ENCODE assay signal across 8 cellular contexts in the genomic region with DNA sequence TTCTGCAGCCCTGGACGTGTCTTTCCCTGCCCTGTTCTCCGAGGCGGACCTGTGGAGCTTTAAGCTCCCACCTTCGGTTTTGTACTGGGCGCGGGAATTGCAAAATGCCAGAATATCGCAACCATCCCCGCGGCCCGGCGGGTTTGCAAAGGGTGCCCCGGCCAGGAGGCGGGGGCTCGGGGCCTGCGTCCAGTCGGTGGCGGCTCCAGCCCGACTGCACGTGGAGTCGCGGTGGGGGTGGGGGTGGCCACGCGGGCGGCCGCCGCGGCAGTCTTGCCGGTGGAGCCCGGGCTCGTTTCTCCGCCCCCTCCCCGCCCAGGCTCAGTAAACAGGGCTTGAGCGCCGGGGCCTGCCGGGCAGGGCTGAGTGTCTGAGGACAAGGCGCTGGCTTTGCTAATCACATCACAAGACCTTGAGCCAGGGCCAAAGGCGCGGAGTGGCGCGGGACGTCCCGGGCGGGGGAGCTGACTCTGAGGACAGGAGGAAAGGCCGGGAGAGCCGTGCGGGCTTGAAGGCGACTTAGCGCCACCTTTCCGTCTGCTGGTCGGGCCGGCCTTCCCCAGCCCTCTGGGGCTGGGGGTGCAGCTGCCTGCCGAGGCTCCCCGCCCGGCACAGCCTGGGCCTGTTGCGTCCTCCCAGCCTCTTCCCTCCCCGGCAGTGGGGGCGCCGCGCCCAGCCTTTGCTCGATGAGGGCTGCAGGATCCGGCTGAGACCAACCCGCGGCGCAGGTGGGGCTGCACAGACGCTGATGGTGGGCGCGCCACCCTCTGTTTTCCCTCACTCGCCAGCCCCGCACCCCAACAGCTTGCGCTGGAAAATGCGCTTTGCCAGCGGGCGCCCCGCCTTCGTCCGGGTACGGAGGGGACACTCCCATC. TPM values are rescaled to one million over a fixed set of nuclear protein-coding genes. Genes with fewer than 3 reads are reported as not detected.
DNase-seq lines count a peak whose midpoint lies in the region; ATAC-seq, FAIRE-seq and TF ChIP-seq lines count a peak whose summit lies in the region.

No MANE protein-coding gene starts in this region.

- H3K36me3 ChIP-seq in MM.1S (replicated peaks; ENCODE audit: insufficient read depth, low read length) (peaks cover 10% of the 10 kb centered on the region; the same call in 1 of the 2 replicates), prostate gland (peaks cover 4 to 26% of the 10 kb centered on the region in 2 donors)

- H3K4me3 ChIP-seq in MM.1S (ENCODE audit: low read length) (peak overlapping the region; percentile 98), prostate gland (peak overlapping the region; percentile 86 to 87)

- peak overlapping the region; percentile 100 for H3K27ac ChIP-seq in MM.1S (ENCODE audit: low read length)
- H3K27ac ChIP-seq in prostate gland = peak overlapping the region; percentile 98 to 99

- H3K4me2 ChIP-seq in MM.1S (ENCODE audit: low read depth, low read length) = peak overlapping the region; percentile 97

- H3K9me2 ChIP-seq in MM.1S (replicated peaks; ENCODE audit: insufficient read depth, low read length) = no peaks in the 10 kb centered on the region

- CTCF ChIA-PET in Calu3 (lab: Charles Lee) = interaction anchor here (0.6 to 2.2 kb wide), 17 partner anchors 13 to 399 kb away, joined by 3 to 11 read pairs (median 4); no protein-coding TSS in a partner anchor

- under 1% methylated on average over 51 of the region's 77 CpGs for WGBS in prostate gland

- H3K27ac Mint-ChIP-seq in Calu3 (ENCODE audit: unreplicated experiment) = peak overlapping the region; percentile 94

- H3K4me1 Mint-ChIP-seq in Calu3 (ENCODE audit: low read depth, unreplicated experiment) = peaks cover 24% of the 10 kb centered on the region

- H3K79me2 ChIP-seq in MM.1S (ENCODE audit: low read length) = peaks cover 57% of the 10 kb centered on the region

- H3K9ac ChIP-seq in MM.1S (ENCODE audit: low read length) = peak overlapping the region; percentile 100

- ATAC-seq in GM21529 (IDR thresholded peaks at IDR 0.05; ENCODE audit: unreplicated experiment) = peak; percentile 21
- peak; percentile 78 for ATAC-seq in left ventricle myocardium superior

- peaks cover 18% of the 10 kb centered on the region; the same call in 1 of the 2 replicates for H4K20me1 ChIP-seq in MM.1S (ENCODE audit: insufficient read depth, low read length)

- no peaks in the 10 kb centered on the region for H3K27me3 ChIP-seq in MM.1S (replicated peaks; ENCODE audit: insufficient read depth, low read length)
- H3K27me3 ChIP-seq in prostate gland (replicated peaks; ENCODE audit: insufficient read depth) = no peaks in the 10 kb centered on the region

- TF ChIP-seq CTCF in Calu3 (IDR thresholded peaks at IDR 0.05; ENCODE audit: unreplicated experiment) (no peak), MM.1S (IDR thresholded peaks at IDR 0.05; ENCODE audit: low read length) (no peak; the same call in 1 of the 2 replicates), prostate gland (IDR thresholded peaks at IDR 0.05) (peak in 3 of 4 experiments; percentile 31 to 55 (median 49))

- FAIRE-seq in urothelium cell line (lab: Jason Lieb, UNC) = no peak

- intact Hi-C loops in Calu3 (cut with micrococcal nuclease; ENCODE audit: unreplicated experiment) (loop anchor here (1.0 kb wide), 1 partner anchor 257 kb away; no protein-coding TSS in a partner anchor), left ventricle myocardium superior (cut with micrococcal nuclease) (loop anchor here (10.0 kb wide), 4 partner anchors 92 to 372 kb away; no protein-coding TSS in a partner anchor), prostate gland (cut with DNase I) (loop anchor here (5.0 to 10.0 kb wide), 4 partner anchors 265 to 400 kb away; no protein-coding TSS in a partner anchor)

- H3K27me3 Mint-ChIP-seq in Calu3 (ENCODE audit: unreplicated experiment) = no peaks in the 10 kb centered on the region

- H3K36me3 Mint-ChIP-seq in Calu3 (ENCODE audit: insufficient read depth, unreplicated experiment) = peaks cover 83% of the 10 kb centered on the region

- H3F3A ChIP-seq in MM.1S (ENCODE audit: insufficient read depth, low read length) = peaks cover 61% of the 10 kb centered on the region

- H3K9me3 ChIP-seq in MM.1S (replicated peaks; ENCODE audit: insufficient read depth, low read length) = no peaks in the 10 kb centered on the region
- H3K9me3 ChIP-seq in prostate gland = no peaks in the 10 kb centered on the region

- peak; percentile 54 for TF ChIP-seq POLR2A in prostate gland (IDR thresholded peaks at IDR 0.05)

- peak overlapping the region; percentile 98 for H3K4me3 Mint-ChIP-seq in Calu3 (ENCODE audit: low read depth, unreplicated experiment)

- no TSS peak for BruUV-seq in Calu3 (replicated peaks; lab: Mats Ljungman, UMichigan)

- H3K9me3 Mint-ChIP-seq in Calu3 (ENCODE audit: low read depth, unreplicated experiment) = no peaks in the 10 kb centered on the region

- peak; percentile 87 for DNase-seq in Calu3
- peak; percentile 82 for DNase-seq in MM.1S
- DNase-seq in T-helper 1 cell = peak; percentile 26 to 71 (median 43)
- peak; percentile 45 to 95 (median 86) for DNase-seq in amygdala (lab: John Stamatoyannopoulos, UW)
- DNase-seq in left ventricle myocardium superior = peak; percentile 97
- peak; percentile 97 for DNase-seq in prostate gland (ENCODE audit: low spot score)
- peak; percentile 80 for DNase-seq in urothelium cell line (ENCODE audit: low spot score)

- H3K4me1 ChIP-seq in MM.1S (ENCODE audit: low read length) (peaks cover 19% of the 10 kb centered on the region), prostate gland (replicated peaks) (peaks cover 12% of the 10 kb centered on the region)

- H2AFZ ChIP-seq in MM.1S (ENCODE audit: low read length) = peak overlapping the region; percentile 48; the same call in 1 of the 2 replicates

RNA-seq across cellular contexts. Expression of gene ZFP36L2, which starts 0.8 kb away (rescaled TPM):
- total RNA-seq in Calu3 (2022) = 90.7 and 120 TPM in 2 replicates
- 55.0 TPM for total RNA-seq in left ventricle myocardium superior
- 100 to 1,000 TPM; 117 to 256 TPM for total RNA-seq in prostate gland

Comparison
In these comparisons a context has a peak if more than half of its experiments do, and no peak if none do; other contexts are left out.
1. Peak in every context shown above with its lines: DNase-seq, ATAC-seq, H3K4me3 ChIP-seq and H3K27ac ChIP-seq.
2. DNase-seq: peak in every context shown above with its lines; median percentile 97 in left ventricle myocardium superior; 97 in prostate gland; 87 in Calu3; 86 in amygdala; 82 in MM.1S; 80 in urothelium cell line; 43 in T-helper 1 cell.
3. CTCF ChIP-seq: peak in prostate gland (3 of 4); none in Calu3 (single experiment) and MM.1S (single experiment).